In the genomic region with DNA sequence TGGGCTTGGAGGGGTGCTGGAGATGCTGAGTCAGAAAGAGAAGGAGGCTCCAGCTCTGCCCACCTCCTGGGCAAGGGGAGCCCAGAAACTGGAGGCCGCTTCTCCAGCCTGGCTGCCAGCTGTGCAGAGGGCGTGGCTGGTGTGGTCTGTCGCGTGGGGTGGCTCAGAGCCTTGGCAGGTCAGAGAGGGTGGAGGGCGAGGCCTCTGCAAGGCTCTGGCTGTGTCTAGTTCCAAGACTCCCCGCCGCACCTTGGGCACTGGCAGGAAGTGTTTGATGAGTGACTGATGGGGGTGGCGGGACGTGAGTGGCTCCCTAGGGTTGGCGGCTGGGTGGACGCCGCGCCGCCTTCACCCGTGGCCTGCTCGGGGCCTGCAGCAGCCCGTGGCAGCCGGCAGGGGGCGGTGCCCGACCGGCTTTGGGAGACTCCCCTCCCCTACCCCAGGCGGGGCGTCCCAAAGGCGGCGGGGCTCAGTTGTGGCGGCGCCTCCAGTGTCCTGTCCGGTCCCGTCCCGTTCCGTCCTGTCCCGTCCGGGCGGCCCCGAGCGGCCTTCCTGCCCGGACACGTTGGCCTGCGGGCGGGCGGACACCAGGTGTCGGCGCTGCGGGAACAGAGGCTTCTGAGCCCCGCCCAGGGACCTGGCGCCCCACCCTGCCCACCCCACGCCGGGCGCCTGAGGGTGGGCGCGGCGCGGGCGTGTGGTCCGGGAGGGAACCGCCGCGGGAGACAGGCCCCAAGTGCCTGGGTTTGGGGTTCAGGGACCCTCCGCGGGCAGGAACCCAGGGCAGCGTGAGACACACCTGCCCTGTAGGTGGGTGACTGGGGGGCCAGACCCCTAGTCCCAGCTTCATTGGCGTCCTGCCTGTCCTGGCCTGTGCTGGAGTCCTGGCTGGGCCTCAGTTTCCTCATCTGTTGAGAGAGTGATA, we compare ENCODE assay signal across 8 cellular contexts. TPM values are rescaled to one million over a fixed set of nuclear protein-coding genes. Genes with fewer than 3 reads are reported as not detected.
DNase-seq lines count a peak whose midpoint lies in the region; ATAC-seq and TF ChIP-seq lines count a peak whose summit lies in the region.

No MANE protein-coding gene starts in this region.

- intact Hi-C loops in CD4-positive, alpha-beta T cell (cut with DNase I, micrococcal nuclease): loop anchor here (1.0 kb wide), 2 partner anchors 175 to 727 kb away; no protein-coding TSS in a partner anchor

- H3K9me3 Mint-ChIP-seq in CD4-positive, alpha-beta T cell: no peaks in the 10 kb centered on the region

- peak; percentile 69 for ATAC-seq in CD4-positive, alpha-beta T cell (ENCODE audit: poor library complexity)
- ATAC-seq in GM21723 (IDR thresholded peaks at IDR 0.05; ENCODE audit: unreplicated experiment): no peak

- H3K27me3 ChIP-seq in CD4-positive, alpha-beta T cell (ENCODE audit: control insufficient read depth, insufficient read depth, low read length): no peaks in the 10 kb centered on the region

- H3K9me3 ChIP-seq in CD4-positive, alpha-beta T cell (ENCODE audit: control insufficient read depth, low read length): no peaks in the 10 kb centered on the region

- H3K27ac ChIP-seq in CD4-positive, alpha-beta T cell (ENCODE audit: low read depth, low read length): no peak overlapping the region

- CTCF ChIA-PET in CD4-positive, alpha-beta T cell (lab: Charles Lee): interaction anchor here (1.5 kb wide), 1 partner anchor 176 kb away, joined by 4 read pairs; no protein-coding TSS in a partner anchor

- DNase-seq in CD4-positive, alpha-beta T cell: peak; percentile 54 to 77 (median 70)
- DNase-seq in HUDEP-2 (lab: John Stamatoyannopoulos, UW; ENCODE audit: unreplicated experiment in 76 of 76) (peak in 67 of 76 experiments; percentile 9 to 87 (median 66)), cardiac fibroblast (ENCODE audit: low read depth in 2 of 2) (peak; percentile 63 to 70), left kidney (ENCODE audit: low read depth, low spot score) (peak; percentile 80), SW 1271 (lab: John Stamatoyannopoulos, UW) (no peak)
- DNase-seq in activated CD4-positive, CD25-positive, alpha-beta regulatory T cell treated with anti-CD3 and anti-CD28 coated beads, Interleukin-2, amount 50 U/mL, for 16 hours (ENCODE audit: low read depth, low spot score): peak; percentile 48
- peak; percentile 75 for DNase-seq in stimulated activated CD4-positive, alpha-beta T cell treated with anti-CD3 and anti-CD28 coated beads, Interleukin-4, amount 100 ng/mL, for 24 hours

- peaks cover 39% of the 10 kb centered on the region for H3K4me1 Mint-ChIP-seq in CD4-positive, alpha-beta T cell (ENCODE audit: low read depth)

- H3K4me3 Mint-ChIP-seq in CD4-positive, alpha-beta T cell: peak overlapping the region; percentile 62

- H3K27me3 Mint-ChIP-seq in CD4-positive, alpha-beta T cell: peaks cover 6% of the 10 kb centered on the region

- H3K4me3 ChIP-seq in cardiac fibroblast (replicated peaks in 1 of 2; ENCODE audit: low read depth in 2 of 2, low read length in 2 of 2): peak overlapping the region; percentile 17 to 32

- H3K27ac Mint-ChIP-seq in CD4-positive, alpha-beta T cell: peak overlapping the region; percentile 28

- POLR2A ChIA-PET in CD4-positive, alpha-beta T cell (lab: Charles Lee): no interaction called here

- no peaks in the 10 kb centered on the region for H3K36me3 Mint-ChIP-seq in CD4-positive, alpha-beta T cell (ENCODE audit: low read depth)

- peak; percentile 92 for TF ChIP-seq CTCF in CD4-positive, alpha-beta T cell (IDR thresholded peaks at IDR 0.05)
- peak; percentile 58 for TF ChIP-seq CTCF in cardiac fibroblast (IDR thresholded peaks at IDR 0.05; ENCODE audit: low read depth, low read length)

RNA-seq across cellular contexts. Expression of a gene that starts 39.7 kb away (rescaled TPM):
- total RNA-seq in CD4-positive, alpha-beta T cell: not detected

Comparison
In these comparisons a context has a peak if more than half of its experiments do, and no peak if none do; other contexts are left out.
1. DNase-seq: peak in CD4-positive, alpha-beta T cell (10 of 10), HUDEP-2 (67 of 76), activated CD4-positive, CD25-positive, alpha-beta regulatory T cell treated with anti-CD3 and anti-CD28 coated beads, Interleukin-2, amount 50 U/mL, for 16 hours (single experiment), cardiac fibroblast (2 of 2), left kidney (single experiment) and stimulated activated CD4-positive, alpha-beta T cell treated with anti-CD3 and anti-CD28 coated beads, Interleukin-4, amount 100 ng/mL, for 24 hours (single experiment); none in SW 1271 (0 of 2).